In genomic region chr6:25499851-25500250, GRCh38 we compare ENCODE assay signal across 18 cellular contexts.
DNase-seq lines count a peak whose midpoint lies in the region; ATAC-seq and TF ChIP-seq lines count a peak whose summit lies in the region.
"Had no signal": no experiment of that assay in that cellular context is flagged by ENCODE, and none has a peak within 500 bp of the region (broad histone marks: within the 10 kb centered on the region; RNA-seq: fewer than 3 reads in every experiment).

No MANE protein-coding gene starts in this region.

- no peak overlapping the region for H3K4ac ChIP-seq in trophoblast cell (ENCODE audit: low read depth, low read length)

- TF ChIP-seq CTCF in GM23338 (conservative IDR thresholded peaks at IDR 0.05; ENCODE audit: low read depth in 2 of 2) (no peak), PC-9 (conservative IDR thresholded peaks at IDR 0.05) (no peak), right lobe of liver (IDR thresholded peaks at IDR 0.05) (no peak)

- no peak overlapping the region for H3K9ac ChIP-seq in trophoblast cell (ENCODE audit: low read length)

- DNase-seq in GM23338 (ENCODE audit: low spot score) = peak; percentile 25
- DNase-seq in PC-9 = peak; percentile 54 to 93
- DNase-seq in fibroblast of peridontal ligament (ENCODE audit: extremely low read depth) = peak; percentile 43
- peak; percentile 68 to 88 for DNase-seq in trophoblast cell
- no peak for DNase-seq in NCI-H524 treated with DMSO at 0.1 percent for 48 hours (lab: John Stamatoyannopoulos, UW)
- DNase-seq in right lobe of liver = no peak
- DNase-seq: activated CD4-positive, alpha-beta T cell treated with anti-CD3 and anti-CD28 coated beads, Interleukin-2, amount 50 U/mL, for 4 hours; activated T-cell treated with anti-CD3 and anti-CD28 coated beads, Interleukin-2, amount 50 U/mL, for 48 hours; DND-41; NCI-H1092 treated with DMSO at 0.1 percent for 48 hours; NCI-H446 treated with DMSO at 0.1 percent for 48 hours; Peyer's patch; tibial artery had no signal

- no peaks in the 10 kb centered on the region for H3K27me3 ChIP-seq in GM23338 (ENCODE audit: insufficient read depth)
- no peaks in the 10 kb centered on the region for H3K27me3 ChIP-seq in PC-9 (ENCODE audit: insufficient read depth, low read depth)
- H3K27me3 ChIP-seq in trophoblast cell (ENCODE audit: insufficient read depth, low read length) = no peaks in the 10 kb centered on the region
- no peaks in the 10 kb centered on the region for H3K27me3 ChIP-seq in right lobe of liver
- H3K27me3 ChIP-seq: Peyer's patch, tibial artery had no signal

- peak overlapping the region; percentile 83 for H3K27ac Mint-ChIP-seq in GM23338
- H3K27ac Mint-ChIP-seq: progenitor cell of endocrine pancreas; T-helper 2 cell treated with Interferon-gamma antibody and Interleukin-4, amounts not matched to agents 5 μg/mL and 100 μg/mL, for 36 hours had no signal

- no peak overlapping the region for H2AK5ac ChIP-seq in trophoblast cell (ENCODE audit: low read length)

- H3F3A ChIP-seq in GM23338 (replicated peaks; ENCODE audit: low read depth) (no peaks in the 10 kb centered on the region), PC-9 (ENCODE audit: insufficient read depth, low read depth) (peaks cover 19% of the 10 kb centered on the region)

- H3K27ac ChIP-seq in GM23338 (ENCODE audit: low read depth) = peak overlapping the region; percentile 46; the same call in 1 of the 2 replicates
- H3K27ac ChIP-seq in PC-9 = peak overlapping the region; percentile 68
- peak overlapping the region; percentile 83 for H3K27ac ChIP-seq in trophoblast cell (ENCODE audit: low read depth, low read length)
- H3K27ac ChIP-seq in right lobe of liver = no peak overlapping the region
- H3K27ac ChIP-seq: C4-2B, Peyer's patch, tibial artery had no signal

- peak; percentile 31; the same call in 1 of the 3 replicates for ATAC-seq in GM23338
- ATAC-seq in GM21786 (IDR thresholded peaks at IDR 0.05; ENCODE audit: unreplicated experiment) = no peak
- ATAC-seq in right lobe of liver = no peak
- ATAC-seq: GM12878 had no signal

- no peak for TF ChIP-seq POLR2A in right lobe of liver (IDR thresholded peaks at IDR 0.05)

- H2BK12ac ChIP-seq in trophoblast cell (ENCODE audit: low read length) = no peak overlapping the region

- intact Hi-C loops in PC-9 (cut with micrococcal nuclease; ENCODE audit: unreplicated experiment) = loop anchor here (2.0 kb wide), 1 partner anchor 31 kb away; no protein-coding TSS in a partner anchor
- intact Hi-C loops in right lobe of liver (cut with DNase I) = loop anchor here in 1 of 2 donors (10.0 kb wide), 1 partner anchor 225 kb away; the partner anchor contains the start of gene CARMIL1

- BruUV-seq in PC-9 (replicated peaks; lab: Mats Ljungman, UMichigan) = no TSS peak

- H3K27me3 Mint-ChIP-seq in GM23338 (ENCODE audit: insufficient read depth, low read depth, poor library complexity) = no peaks in the 10 kb centered on the region
- H3K27me3 Mint-ChIP-seq: progenitor cell of endocrine pancreas had no signal

- peaks cover 6% of the 10 kb centered on the region for H4K20me1 ChIP-seq in GM23338 (replicated peaks; ENCODE audit: insufficient read depth)
- no peaks in the 10 kb centered on the region for H4K20me1 ChIP-seq in PC-9 (ENCODE audit: insufficient read depth)

- no peak overlapping the region for H3K14ac ChIP-seq in trophoblast cell (ENCODE audit: low read length)

- no peak overlapping the region for H3K18ac ChIP-seq in trophoblast cell (ENCODE audit: low read length)

- H3K36me3 ChIP-seq in GM23338 (ENCODE audit: insufficient read depth) (no peaks in the 10 kb centered on the region), PC-9 (ENCODE audit: low read depth) (no peaks in the 10 kb centered on the region), trophoblast cell (ENCODE audit: control insufficient read depth in 1 of 2, insufficient read depth in 2 of 2, low read length in 2 of 2) (no peaks in the 10 kb centered on the region), right lobe of liver (no peaks in the 10 kb centered on the region)

- H3K79me1 ChIP-seq in trophoblast cell (ENCODE audit: low read length) = peaks cover 4% of the 10 kb centered on the region

- no peaks in the 10 kb centered on the region for H3K9me3 ChIP-seq in PC-9 (ENCODE audit: insufficient read depth, low read depth)
- no peaks in the 10 kb centered on the region for H3K9me3 ChIP-seq in trophoblast cell (ENCODE audit: insufficient read depth, low read depth, low read length)
- H3K9me3 ChIP-seq in right lobe of liver = no peaks in the 10 kb centered on the region
- H3K9me3 ChIP-seq: Peyer's patch, tibial artery had no signal

- no peaks in the 10 kb centered on the region for H3K9me2 ChIP-seq in GM23338 (ENCODE audit: insufficient read depth)
- no peaks in the 10 kb centered on the region for H3K9me2 ChIP-seq in PC-9 (ENCODE audit: insufficient read depth)

- H3K4me3 ChIP-seq in GM23338 (no peak overlapping the region), PC-9 (no peak overlapping the region), trophoblast cell (ENCODE audit: low read depth, low read length) (no peak overlapping the region), right lobe of liver (no peak overlapping the region)
- H3K4me3 ChIP-seq: GM12878, Peyer's patch, tibial artery had no signal

- no peaks in the 10 kb centered on the region for H3K9me3 Mint-ChIP-seq in GM23338
- H3K9me3 Mint-ChIP-seq: T-helper 2 cell treated with Interferon-gamma antibody and Interleukin-4, amounts not matched to agents 5 μg/mL and 100 μg/mL, for 36 hours had no signal

- H4K8ac ChIP-seq in trophoblast cell (ENCODE audit: low read depth, low read length) = no peak overlapping the region

- peaks cover 21% of the 10 kb centered on the region for H3K4me1 Mint-ChIP-seq in GM23338

- H2BK120ac ChIP-seq in trophoblast cell (ENCODE audit: insufficient read depth, low read length, poor library complexity) = no peak overlapping the region

- H4K91ac ChIP-seq in trophoblast cell (ENCODE audit: low read depth, low read length) = no peak overlapping the region

- H3K36me3 Mint-ChIP-seq in GM23338 (ENCODE audit: low read depth) = peaks cover 4% of the 10 kb centered on the region; the same call in 1 of the 3 replicates

- POLR2A ChIA-PET in PC-9 (lab: Charles Lee; ENCODE audit: unreplicated experiment) = no interaction called here

- H3K4me3 Mint-ChIP-seq in GM23338 = no peak overlapping the region
- H3K4me3 Mint-ChIP-seq: T-helper 2 cell treated with Interferon-gamma antibody and Interleukin-4, amounts not matched to agents 5 μg/mL and 100 μg/mL, for 36 hours had no signal

- H2AFZ ChIP-seq in GM23338 = no peak overlapping the region
- no peak overlapping the region for H2AFZ ChIP-seq in PC-9
- H2AFZ ChIP-seq in trophoblast cell (ENCODE audit: insufficient read depth, low read length, poor library complexity) = no peak overlapping the region

- no peak overlapping the region for H4K12ac ChIP-seq in trophoblast cell (ENCODE audit: low read depth, low read length)

- CTCF ChIA-PET in PC-9 (lab: Charles Lee) = interaction anchor here (0.7 to 1.6 kb wide), 4 partner anchors 10 to 234 kb away, joined by 3 to 8 read pairs (median 6); partner anchors contain the start of gene CARMIL1

- H3K23ac ChIP-seq in trophoblast cell (ENCODE audit: low read length) = no peak overlapping the region

- H3K79me2 ChIP-seq in GM23338 (replicated peaks; ENCODE audit: insufficient read depth) (no peaks in the 10 kb centered on the region), PC-9 (ENCODE audit: low read depth) (no peaks in the 10 kb centered on the region), trophoblast cell (ENCODE audit: control insufficient read depth, insufficient read depth, low read length, poor library complexity) (no peaks in the 10 kb centered on the region)

- no peak overlapping the region for H2BK5ac ChIP-seq in trophoblast cell (ENCODE audit: low read depth, low read length, poor library complexity)

- peak overlapping the region; percentile 28; the same call in 1 of the 2 replicates for H3K4me2 ChIP-seq in GM23338
- peak overlapping the region; percentile 62 for H3K4me2 ChIP-seq in PC-9
- no peak overlapping the region for H3K4me2 ChIP-seq in trophoblast cell (ENCODE audit: low read length)

- H3K4me1 ChIP-seq in GM23338 (ENCODE audit: insufficient read depth) (peaks cover 9% of the 10 kb centered on the region), PC-9 (replicated peaks; ENCODE audit: insufficient read depth) (peaks cover 25% of the 10 kb centered on the region), trophoblast cell (ENCODE audit: control insufficient read depth in 1 of 2, insufficient read depth in 2 of 2, low read length in 2 of 2) (peaks cover 0 to 5% of the 10 kb centered on the region in 2 experiments), right lobe of liver (no peaks in the 10 kb centered on the region)
- H3K4me1 ChIP-seq: Peyer's patch, tibial artery had no signal

Comparison
In these comparisons a context has a peak if more than half of its experiments do, and no peak if none do; other contexts are left out.
1. DNase-seq: peak in GM23338 (single experiment), PC-9 (2 of 2), fibroblast of peridontal ligament (single experiment) and trophoblast cell (2 of 2); none in NCI-H524 treated with DMSO at 0.1 percent for 48 hours (single experiment) and right lobe of liver (0 of 3).
2. H3K27ac ChIP-seq: peak in GM23338 (single experiment), PC-9 (single experiment) and trophoblast cell (single experiment); none in right lobe of liver (0 of 3).